In genomic region chr17:21210411-21211076, GRCh38 we compare ENCODE assay signal across 11 cellular contexts. TPM values are rescaled to one million over a fixed set of nuclear protein-coding genes. Genes with fewer than 3 reads are reported as not detected.
DNase-seq lines count a peak whose midpoint lies in the region; ATAC-seq and TF ChIP-seq lines count a peak whose summit lies in the region.
"Had no signal": no experiment of that assay in that cellular context is flagged by ENCODE, and none has a peak within 500 bp of the region (broad histone marks: within the 10 kb centered on the region; RNA-seq: fewer than 3 reads in every experiment).

No MANE protein-coding gene starts in this region.

- no peak overlapping the region for H2BK12ac ChIP-seq in H9 (ENCODE audit: insufficient read length, low read depth, low read length)

- in situ Hi-C loops in IMR-90 (cut with MboI; ENCODE audit: low sequenced_read_pairs), result no loop called here

- intact Hi-C loops in IMR-90 (cut with micrococcal nuclease), result loop anchor here (5.0 kb wide), 3 partner anchors 43 to 168 kb away; partner anchors contain the start of genes MAP2K3 and USP22

- 80% methylated on average over 4 of the region's 15 CpGs; no CpG with 5 or more reads in 1 of the 2 experiments for WGBS in IMR-90 (ENCODE audit: extremely low coverage in 2 of 2, insufficient read length in 1 of 2), 2 experiments
- no CpG with 5 or more reads among the region's 15 CpGs for WGBS in H9 (ENCODE audit: extremely low coverage, insufficient read length, low lambda C conversion rate)

- H3K27ac ChIP-seq in IMR-90 (ENCODE audit: insufficient read depth, low read length) (no peak overlapping the region), H9 (ENCODE audit: insufficient read length, low read depth, low read length) (no peak overlapping the region), SJCRH30 (no peak overlapping the region)
- H3K27ac ChIP-seq: adrenal gland had no signal

- peaks cover 68% of the 10 kb centered on the region for H3K79me2 ChIP-seq in H9 (ENCODE audit: insufficient read depth, low read length)

- H4K8ac ChIP-seq in IMR-90 (ENCODE audit: low read depth in 2 of 2, low read length in 2 of 2), result no peak overlapping the region
- no peak overlapping the region for H4K8ac ChIP-seq in H9 (replicated peaks; ENCODE audit: insufficient read length, low read depth, low read length)

- H3K9ac ChIP-seq in IMR-90 (ENCODE audit: low read depth, low read length) (no peak overlapping the region), H9 (ENCODE audit: extremely low read depth, insufficient read length, low read length) (no peak overlapping the region)

- BruUV-seq in IMR-90 (replicated peaks; lab: Mats Ljungman, UMichigan), result no TSS peak

- no peak overlapping the region for H2BK120ac ChIP-seq in IMR-90 (ENCODE audit: low read depth, low read length)
- no peak overlapping the region for H2BK120ac ChIP-seq in H9 (ENCODE audit: low read depth, low read length, poor library complexity, severe bottlenecking)

- H2AK5ac ChIP-seq in IMR-90 (ENCODE audit: low read depth, low read length) (no peak overlapping the region), H9 (ENCODE audit: insufficient read length, low read length) (no peak overlapping the region)

- dilution Hi-C loops in IMR-90 (cut with HindIII; ENCODE audit: low sequenced_read_pairs, unreplicated experiment), result no loop called here

- no peak for TF ChIP-seq CTCF in IMR-90 (conservative IDR thresholded peaks at IDR 0.05; ENCODE audit: low read depth, low read length)
- TF ChIP-seq CTCF in H9 (conservative IDR thresholded peaks at IDR 0.05), result no peak

- H3K36me3 ChIP-seq in IMR-90 (ENCODE audit: control insufficient read depth, insufficient read depth, low read length) (peaks cover 20% of the 10 kb centered on the region), SJCRH30 (peaks cover 59% of the 10 kb centered on the region)

- H3K79me1 ChIP-seq in IMR-90 (ENCODE audit: low read depth in 1 of 2, low read length in 2 of 2) (peaks cover 12 to 79% of the 10 kb centered on the region in 2 experiments), H9 (ENCODE audit: insufficient read depth, low read depth, low read length, poor library complexity, severe bottlenecking) (peaks cover 4% of the 10 kb centered on the region)

- H3K9me3 Mint-ChIP-seq in H9, result no peaks in the 10 kb centered on the region

- no peaks in the 10 kb centered on the region; the same call in 1 of the 2 replicates for H3K27me3 Mint-ChIP-seq in H9 (ENCODE audit: low read depth)

- H3K9me1 ChIP-seq in IMR-90 (ENCODE audit: insufficient read depth, low read length), result peaks cover 25% of the 10 kb centered on the region

- H2BK15ac ChIP-seq in IMR-90 (ENCODE audit: low read depth, low read length), result no peak overlapping the region
- H2BK15ac ChIP-seq in H9 (ENCODE audit: low read depth, low read length), result no peak overlapping the region

- H2BK5ac ChIP-seq in IMR-90 (ENCODE audit: low read depth, low read length, poor library complexity, severe bottlenecking) (no peak overlapping the region), H9 (ENCODE audit: insufficient read length, low read length) (no peak overlapping the region)

- H3K27me3 ChIP-seq in IMR-90 (ENCODE audit: control insufficient read depth, insufficient read depth, low read length) (no peaks in the 10 kb centered on the region), H9 (ENCODE audit: insufficient read depth, low read length) (no peaks in the 10 kb centered on the region), SJCRH30 (no peaks in the 10 kb centered on the region)
- H3K27me3 ChIP-seq: adrenal gland had no signal

- peak overlapping the region; percentile 51; the same call in 1 of the 2 replicates for H3K23ac ChIP-seq in IMR-90 (ENCODE audit: low read depth, low read length)
- H3K23ac ChIP-seq in H9 (ENCODE audit: insufficient read length, low read depth, low read length), result no peak overlapping the region

- H3K14ac ChIP-seq in IMR-90 (replicated peaks; ENCODE audit: low read depth, low read length) (no peak overlapping the region), H9 (ENCODE audit: insufficient read depth, low read length) (no peak overlapping the region)

- H3K4me3 Mint-ChIP-seq in H9, result no peak overlapping the region

- no peak overlapping the region for H3K56ac ChIP-seq in IMR-90 (ENCODE audit: extremely low read depth, insufficient read depth, low read length)
- H3K56ac ChIP-seq in H9 (ENCODE audit: insufficient read length, low read depth, low read length), result no peak overlapping the region

- H3K4me2 ChIP-seq in IMR-90 (ENCODE audit: low read depth, low read length), result no peak overlapping the region
- H3K4me2 ChIP-seq in H9 (ENCODE audit: insufficient read depth, insufficient read length, low read length), result no peak overlapping the region

- POLR2A ChIA-PET in IMR-90 (lab: Charles Lee; ENCODE audit: unreplicated experiment), result no interaction called here

- H3K4me1 ChIP-seq in IMR-90 (ENCODE audit: control insufficient read depth, insufficient read depth, low read length) (peaks cover 7% of the 10 kb centered on the region), H9 (ENCODE audit: insufficient read depth, low read length) (peaks cover 2% of the 10 kb centered on the region; the same call in 1 of the 2 replicates), SJCRH30 (peaks cover 11% of the 10 kb centered on the region)

- no peak overlapping the region for H3K4ac ChIP-seq in IMR-90 (ENCODE audit: low read depth, low read length)
- H3K4ac ChIP-seq in H9 (ENCODE audit: low read depth, low read length), result no peak overlapping the region

- CTCF ChIA-PET in IMR-90 (lab: Yijun Ruan, JAX), result no interaction called here

- H3K9me3 ChIP-seq in IMR-90 (ENCODE audit: control insufficient read depth, insufficient read depth, low read length) (no peaks in the 10 kb centered on the region), H9 (ENCODE audit: control insufficient read depth, low read depth, low read length) (no peaks in the 10 kb centered on the region), SJCRH30 (replicated peaks) (no peaks in the 10 kb centered on the region)
- H3K9me3 ChIP-seq: adrenal gland had no signal

- H3T11ph ChIP-seq in H9 (ENCODE audit: low read length), result no peak overlapping the region

- H3K18ac ChIP-seq in IMR-90 (ENCODE audit: low read depth, low read length), result no peak overlapping the region
- no peak overlapping the region for H3K18ac ChIP-seq in H9 (ENCODE audit: insufficient read length, low read depth, low read length)

- ATAC-seq in IMR-90 (ENCODE audit: low read depth) (no peak), left lobe of liver (no peak), HG03159 (IDR thresholded peaks at IDR 0.05; ENCODE audit: unreplicated experiment) (no peak), GM21717 (IDR thresholded peaks at IDR 0.05; ENCODE audit: unreplicated experiment) (no peak)

- DNase-seq in AML-193 (lab: John Stamatoyannopoulos, UW) (peak; percentile 78 to 84), IMR-90 (no peak), SIG-M5 (lab: John Stamatoyannopoulos, UW) (peak; percentile 56), left lobe of liver (ENCODE audit: low spot score) (peak; percentile 55), H9 (no peak), SJCRH30 (no peak)
- DNase-seq: adrenal gland, GOT3, SW 1271 had no signal

- H3K36me3 Mint-ChIP-seq in H9 (ENCODE audit: insufficient read depth in 1 of 3, low read depth in 3 of 3), result peaks cover 9 to 25% (median 11%) of the 10 kb centered on the region in 3 experiments; a peak in 6 of 7 replicates

- H4K91ac ChIP-seq in IMR-90 (ENCODE audit: insufficient read depth, low read depth, low read length) (no peak overlapping the region), H9 (ENCODE audit: insufficient read length, low read depth, low read length) (no peak overlapping the region)

- TF ChIP-seq POLR2A in IMR-90 (IDR thresholded peaks at IDR 0.05; ENCODE audit: low read depth, low read length), result no peak

- peaks cover 17% of the 10 kb centered on the region for H3K23me2 ChIP-seq in H9 (ENCODE audit: insufficient read length, low read depth, low read length, poor library complexity, severe bottlenecking)

- H2AK9ac ChIP-seq in IMR-90 (replicated peaks; ENCODE audit: low read depth, low read length, poor library complexity), result no peak overlapping the region

- H3K27ac Mint-ChIP-seq in H9, result no peak overlapping the region; a peak in 2 of 7 replicates

- peaks cover 31 to 32% of the 10 kb centered on the region in 2 experiments for H3K4me1 Mint-ChIP-seq in H9

- TF ChIP-seq RAD21 in IMR-90 (IDR thresholded peaks at IDR 0.05; ENCODE audit: low read length), result no peak

- H2BK20ac ChIP-seq in IMR-90 (ENCODE audit: low read depth, low read length) (no peak overlapping the region), H9 (ENCODE audit: low read depth, low read length, poor library complexity, severe bottlenecking) (no peak overlapping the region)

- H3K4me3 ChIP-seq in IMR-90 (ENCODE audit: insufficient read depth, low read depth, low read length) (no peak overlapping the region), SJCRH30 (no peak overlapping the region)
- H3K4me3 ChIP-seq: adrenal gland had no signal

- H4K5ac ChIP-seq in IMR-90 (ENCODE audit: low read depth, low read length) (no peak overlapping the region), H9 (ENCODE audit: insufficient read length, low read depth, low read length) (no peak overlapping the region)

- no peak overlapping the region for H2AFZ ChIP-seq in IMR-90 (replicated peaks; ENCODE audit: low read length, poor library complexity)
- no peak overlapping the region for H2AFZ ChIP-seq in H9 (ENCODE audit: low read length)

- H4K20me1 ChIP-seq in IMR-90 (ENCODE audit: insufficient read depth, low read length) (peaks cover 79% of the 10 kb centered on the region), H9 (ENCODE audit: control insufficient read depth, insufficient read depth, insufficient read length) (peaks cover 3% of the 10 kb centered on the region)

TF ChIP-seq in IMR-90, 13 proteins besides CTCF, POLR2A, EP300 and RAD21:
- TF ChIP-seq SMC3 (IDR thresholded peaks at IDR 0.05; ENCODE audit: low read depth, low read length), result no peak

RNA-seq across cellular contexts. Expression of gene TMEM11, which starts 3.4 kb away (rescaled TPM):
- 19.2 and 19.9 TPM in 2 replicates for total RNA-seq in IMR-90 (2012; rRNA removed)
- polyA plus RNA-seq in IMR-90 (2012; rRNA removed), result 44.7 and 57.6 TPM in 2 replicates
- polyA plus RNA-seq in IMR-90 (2012; cell fraction: cytosol; rRNA removed), result 38.0 and 64.3 TPM in 2 replicates
- polyA plus RNA-seq in IMR-90 (2012; cell fraction: nucleus; rRNA removed; ENCODE audit: low replicate concordance), result 17.1 and 33.2 TPM in 2 replicates
- 9.3 TPM for total RNA-seq in left lobe of liver
- 32.5 and 34.3 TPM in 2 replicates for total RNA-seq in H9 (2021)
- total RNA-seq in SJCRH30 (2014; rRNA removed; shearing (Covaris generic)), result 86.1 and 88.9 TPM in 2 replicates

RNA-seq across cellular contexts. Expression of gene NATD1, which starts 42.7 kb away (rescaled TPM):
- 0.56 and 0.90 TPM in 2 replicates for total RNA-seq in IMR-90 (2012; rRNA removed)
- polyA plus RNA-seq in IMR-90 (2012; rRNA removed), result 4.1 and 4.3 TPM in 2 replicates
- polyA plus RNA-seq in IMR-90 (2012; cell fraction: cytosol; rRNA removed), result 2.2 and 5.3 TPM in 2 replicates
- polyA plus RNA-seq in IMR-90 (2012; cell fraction: nucleus; rRNA removed; ENCODE audit: low replicate concordance), result 4.7 and 7.3 TPM in 2 replicates
- total RNA-seq in left lobe of liver, result 5.9 TPM
- 7.3 and 7.5 TPM in 2 replicates for total RNA-seq in H9 (2021)
- total RNA-seq in SJCRH30 (2014; rRNA removed; shearing (Covaris generic)), result 5.1 and 5.4 TPM in 2 replicates

Comparison
In these comparisons a context has a peak if more than half of its experiments do, and no peak if none do; other contexts are left out.
1. DNase-seq: peak in AML-193 (2 of 2), SIG-M5 (single experiment) and left lobe of liver (single experiment); none in IMR-90 (single experiment), H9 (single experiment) and SJCRH30 (0 of 2).